In the genomic region with DNA sequence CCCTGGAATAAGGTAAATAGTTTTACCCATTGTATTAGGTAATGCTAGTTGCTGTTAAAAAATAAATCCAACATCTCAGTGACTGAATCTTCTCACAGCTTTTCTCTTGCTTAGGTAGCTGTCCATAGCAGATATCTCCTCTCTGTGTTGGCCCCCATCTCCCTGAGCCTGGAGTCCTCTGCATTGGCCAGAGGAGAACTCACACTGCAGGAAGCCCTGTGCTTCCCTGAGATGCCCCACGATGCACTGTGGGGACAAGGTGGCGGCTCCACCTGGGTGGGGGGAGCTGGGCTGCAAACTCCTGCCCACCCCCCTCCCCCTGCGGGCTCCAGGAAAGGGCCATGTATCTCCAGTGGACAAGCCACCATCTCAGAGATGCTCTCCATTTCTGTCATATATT, we compare ENCODE assay signal across 4 cellular contexts.
"Had no signal": no experiment of that assay in that cellular context is flagged by ENCODE, and none has a peak within 500 bp of the region (broad histone marks: within the 10 kb centered on the region; RNA-seq: fewer than 3 reads in every experiment).

No MANE protein-coding gene starts in this region.

- H3K4me2 ChIP-seq: GM23338 had no signal

- H3K4me3 ChIP-seq: GM23338 had no signal

- ATAC-seq: GM23338 had no signal

- H3K27ac Mint-ChIP-seq: GM23338, H9 had no signal

- H3K4me3 Mint-ChIP-seq: GM23338, H9 had no signal

- DNase-seq: H9, HCEC 1CT, IMR-90 had no signal

- H2AFZ ChIP-seq: GM23338 had no signal
